Comparison of ENCODE assay signal across 30 cellular contexts in the genomic region with DNA sequence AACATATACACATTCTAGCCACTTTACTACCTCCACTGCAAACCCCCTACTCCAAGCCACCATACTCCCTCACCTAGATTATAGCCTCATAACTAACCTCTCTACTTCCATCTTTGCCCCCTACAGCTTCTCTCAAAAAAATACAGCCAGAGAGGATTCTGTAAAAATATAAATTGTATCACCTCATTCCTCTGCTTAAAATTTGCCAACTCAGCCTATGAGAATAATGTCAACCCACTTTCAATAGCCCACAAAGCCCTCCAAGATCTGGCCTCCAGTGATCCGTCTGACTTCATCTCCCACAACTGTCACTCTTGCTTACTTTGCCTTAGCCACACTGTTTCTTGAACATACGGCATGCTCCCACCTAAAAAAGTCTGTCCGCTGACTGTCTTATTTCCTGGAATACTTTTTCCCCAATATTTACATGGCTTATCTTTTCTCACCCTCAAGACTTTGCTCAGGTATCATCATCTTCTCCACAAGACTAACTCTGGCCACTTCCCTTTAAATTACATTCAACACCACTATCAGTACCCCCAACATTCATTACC.
"Had no signal": no experiment of that assay in that cellular context is flagged by ENCODE, and none has a peak within 500 bp of the region (broad histone marks: within the 10 kb centered on the region; RNA-seq: fewer than 3 reads in every experiment).

No MANE protein-coding gene starts in this region.

- DNase-seq: natural killer cell; occipital lobe; ovary; posterior cingulate gyrus; psoas muscle; right cardiac atrium; right lobe of liver; sigmoid colon; stimulated activated CD4-positive, alpha-beta T cell treated with anti-CD3 and anti-CD28 coated beads, Interleukin-15, amount 100 ng/mL, for 24 hours; stimulated activated CD4-positive, alpha-beta T cell treated with anti-CD3 and anti-CD28 coated beads, Interleukin-2, amount 100 ng/mL, for 24 hours; stimulated activated CD4-positive, alpha-beta T cell treated with anti-CD3 and anti-CD28 coated beads, Interleukin-2, amount 100 ng/mL, for 48 hours; stimulated activated CD4-positive, alpha-beta T cell treated with anti-CD3 and anti-CD28 coated beads, Interleukin-4, amount 100 ng/mL, for 24 hours; stimulated activated naive B cell treated with anti-CD40 and anti-IgM and Interleukin-4, amounts not matched to agents 10 μg/mL and 1 μg/mL and 100 μg/mL, for 72 hours; stimulated activated naive CD4-positive, alpha-beta T cell treated with Interleukin-2 at 50 U/mL for 16 hours; stomach; thyroid gland; trophoblast cell; upper lobe of left lung had no signal

- H3K4me1 ChIP-seq: parathyroid adenoma, psoas muscle, right lobe of liver, tibial nerve, upper lobe of left lung, vagina had no signal

- H3K9me3 Mint-ChIP-seq: natural killer cell; nephron; neural crest cell; stimulated activated effector memory CD8-positive, alpha-beta T cell treated with anti-CD3 and anti-CD28 coated beads, Interleukin-12 subunit alpha, Interleukin-12 subunit beta, amount 100 ng/mL, for 72 hours; stimulated activated naive B cell treated with anti-CD40 and anti-IgM and Interleukin-4, amounts not matched to agents 10 μg/mL and 1 μg/mL and 100 μg/mL, for 72 hours; stimulated activated naive CD8-positive, alpha-beta T cell treated with anti-CD3 and anti-CD28 coated beads, Interleukin-15, Interleukin-2, amounts not matched to agents 100 ng/mL and 50 ng/mL, for 24 hours had no signal

- H3K9me3 ChIP-seq: neutrophil, ovary, psoas muscle, right lobe of liver, sigmoid colon, stomach, thoracic aorta, thyroid gland, tibial nerve, upper lobe of left lung, vagina had no signal

- ATAC-seq: natural killer cell; psoas muscle; right cardiac atrium; right lobe of liver; stimulated activated effector memory CD8-positive, alpha-beta T cell treated with anti-CD3 and anti-CD28 coated beads, Interleukin-12 subunit alpha, Interleukin-12 subunit beta, amount 100 ng/mL, for 72 hours; stimulated activated naive B cell treated with anti-CD40 and anti-IgM and Interleukin-4, amounts not matched to agents 10 μg/mL and 1 μg/mL and 100 μg/mL, for 72 hours had no signal

- H3K27ac Mint-ChIP-seq: natural killer cell; nephron; progenitor cell of endocrine pancreas; stimulated activated effector memory CD8-positive, alpha-beta T cell treated with anti-CD3 and anti-CD28 coated beads, Interleukin-12 subunit alpha, Interleukin-12 subunit beta, amount 100 ng/mL, for 72 hours; stimulated activated naive B cell treated with anti-CD40 and anti-IgM and Interleukin-4, amounts not matched to agents 10 μg/mL and 1 μg/mL and 100 μg/mL, for 72 hours; stimulated activated naive CD8-positive, alpha-beta T cell treated with anti-CD3 and anti-CD28 coated beads, Interleukin-15, Interleukin-2, amounts not matched to agents 100 ng/mL and 50 ng/mL, for 24 hours had no signal

- H3K36me3 ChIP-seq: neutrophil, ovary, right lobe of liver, sigmoid colon, stomach, thoracic aorta, thyroid gland, tibial nerve, upper lobe of left lung, vagina had no signal

- FAIRE-seq: small intestine, urothelium cell line had no signal

- H3K4me3 Mint-ChIP-seq: natural killer cell; nephron; neural crest cell; stimulated activated effector memory CD8-positive, alpha-beta T cell treated with anti-CD3 and anti-CD28 coated beads, Interleukin-12 subunit alpha, Interleukin-12 subunit beta, amount 100 ng/mL, for 72 hours; stimulated activated naive B cell treated with anti-CD40 and anti-IgM and Interleukin-4, amounts not matched to agents 10 μg/mL and 1 μg/mL and 100 μg/mL, for 72 hours; stimulated activated naive CD8-positive, alpha-beta T cell treated with anti-CD3 and anti-CD28 coated beads, Interleukin-15, Interleukin-2, amounts not matched to agents 100 ng/mL and 50 ng/mL, for 24 hours had no signal

- H3K27me3 Mint-ChIP-seq: progenitor cell of endocrine pancreas; stimulated activated naive B cell treated with anti-CD40 and anti-IgM and Interleukin-4, amounts not matched to agents 10 μg/mL and 1 μg/mL and 100 μg/mL, for 72 hours; stimulated activated naive CD8-positive, alpha-beta T cell treated with anti-CD3 and anti-CD28 coated beads, Interleukin-15, Interleukin-2, amounts not matched to agents 100 ng/mL and 50 ng/mL, for 24 hours had no signal

- H3K27ac ChIP-seq: neutrophil, ovary, parathyroid adenoma, psoas muscle, right lobe of liver, sigmoid colon, stomach, thoracic aorta, thyroid gland, tibial nerve, upper lobe of left lung, vagina had no signal

- H3K36me3 Mint-ChIP-seq: natural killer cell had no signal

- H3K79me2 ChIP-seq: parathyroid adenoma had no signal

- H3K4me3 ChIP-seq: ovary, psoas muscle, right lobe of liver, sigmoid colon, stomach, thoracic aorta, thyroid gland, tibial nerve, upper lobe of left lung, vagina had no signal

- H3K27me3 ChIP-seq: neutrophil, ovary, right lobe of liver, sigmoid colon, stomach, thyroid gland, tibial nerve, upper lobe of left lung, vagina had no signal

- H3K4me1 Mint-ChIP-seq: natural killer cell, nephron had no signal

- H2AFZ ChIP-seq: parathyroid adenoma had no signal
